ENCODE assay signal across 8 cellular contexts in the genomic region with DNA sequence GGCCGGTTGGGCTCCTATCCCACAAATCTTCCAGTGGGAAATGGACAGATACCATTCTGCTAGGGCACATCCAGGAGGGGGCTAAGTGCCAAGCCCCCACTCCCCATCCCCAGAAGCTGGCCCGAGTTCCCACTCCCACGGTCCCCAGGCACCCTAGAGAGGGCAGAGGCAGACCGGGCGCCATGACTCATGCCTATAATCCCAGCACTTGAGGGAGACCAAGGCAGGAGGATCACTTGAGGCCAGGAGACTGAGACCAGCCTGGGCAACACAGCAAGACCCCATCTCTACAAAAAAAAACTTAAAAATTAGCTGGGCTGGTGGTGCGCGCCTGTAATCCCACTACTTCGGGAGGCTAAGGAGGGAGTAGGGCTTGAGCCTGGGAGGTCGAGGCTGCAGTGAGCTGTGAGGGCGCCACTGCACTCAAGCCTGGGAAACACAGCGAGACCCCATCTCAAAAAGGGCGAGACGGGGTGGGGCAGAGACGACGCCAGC. TPM values are rescaled to one million over a fixed set of nuclear protein-coding genes. Genes with fewer than 3 reads are reported as not detected.
DNase-seq lines count a peak whose midpoint lies in the region; ATAC-seq, FAIRE-seq and TF ChIP-seq lines count a peak whose summit lies in the region.

No MANE protein-coding gene starts in this region.

- peaks cover 55% of the 10 kb centered on the region for H3K79me2 ChIP-seq in SK-N-SH (ENCODE audit: insufficient read depth)

- H3K27me3 Mint-ChIP-seq in activated naive CD8-positive, alpha-beta T cell treated with anti-CD3 and anti-CD28 coated beads, Interleukin-2, amount 50 U/mL, for 24 hours, result no peaks in the 10 kb centered on the region

- peak overlapping the region; percentile 32; the same call in 1 of the 2 replicates for H2AFZ ChIP-seq in SK-N-SH (ENCODE audit: low read depth)

- H3K4me3 Mint-ChIP-seq in activated naive CD8-positive, alpha-beta T cell treated with anti-CD3 and anti-CD28 coated beads, Interleukin-2, amount 50 U/mL, for 24 hours, result peak overlapping the region; percentile 79

- no peak for TF ChIP-seq CTCF in SK-N-SH (IDR thresholded peaks at IDR 0.05)
- no peak for TF ChIP-seq CTCF in kidney (IDR thresholded peaks at IDR 0.05; ENCODE audit: borderline replicate concordance, extremely low read depth, insufficient read depth)
- no peak for TF ChIP-seq CTCF in testis (IDR thresholded peaks at IDR 0.05)

- H3K36me3 Mint-ChIP-seq in activated naive CD8-positive, alpha-beta T cell treated with anti-CD3 and anti-CD28 coated beads, Interleukin-2, amount 50 U/mL, for 24 hours (ENCODE audit: low read depth), result peaks cover 15% of the 10 kb centered on the region

- CTCF ChIA-PET in SK-N-SH (lab: Yijun Ruan, JAX), result interaction anchor here (1.1 to 1.3 kb wide), 5 partner anchors 10 to 275 kb away, joined by 3 to 7 read pairs (median 3); no protein-coding TSS in a partner anchor

- H3K36me3 ChIP-seq in SK-N-SH (replicated peaks in 1 of 2; ENCODE audit: control insufficient read depth in 1 of 2, insufficient read depth in 2 of 2, low read length in 1 of 2) (peaks cover 0 to 10% of the 10 kb centered on the region in 2 experiments), kidney (ENCODE audit: control insufficient read depth in 1 of 2, insufficient read depth in 2 of 2, low read length in 2 of 2) (peaks cover 0 to 3% of the 10 kb centered on the region in 2 donors), testis (ENCODE audit: low read depth, missing control alignments) (no peaks in the 10 kb centered on the region)

- H3K4me1 ChIP-seq in SK-N-SH (ENCODE audit: control insufficient read depth in 1 of 2, insufficient read depth in 2 of 2, low read depth in 1 of 2, low read length in 1 of 2), result peaks cover 5 to 8% of the 10 kb centered on the region in 2 experiments; a peak in 2 of 4 replicates
- peaks cover 0 to 4% of the 10 kb centered on the region in 2 donors for H3K4me1 ChIP-seq in kidney (ENCODE audit: control insufficient read depth in 1 of 2, insufficient read depth in 1 of 2, low read depth in 1 of 2, low read length in 2 of 2)
- H3K4me1 ChIP-seq in testis, result peaks cover 21% of the 10 kb centered on the region

- DNase-seq in SK-N-SH, result no peak
- DNase-seq in activated naive CD8-positive, alpha-beta T cell treated with anti-CD3 and anti-CD28 coated beads, Interleukin-2, amount 50 U/mL, for 24 hours, result no peak
- no peak for DNase-seq in kidney
- DNase-seq in testis, result no peak
- no peak for DNase-seq in stimulated activated CD4-positive, alpha-beta T cell treated with anti-CD3 and anti-CD28 coated beads, Interleukin-1b, Interleukin-23, amount 100 ng/mL, for 48 hours
- no peak for DNase-seq in central memory CD4-positive, alpha-beta T cell

- TF ChIP-seq POLR2A in testis (IDR thresholded peaks at IDR 0.05), result no peak

- no peak for TF ChIP-seq EP300 in SK-N-SH (IDR thresholded peaks at IDR 0.05; ENCODE audit: borderline replicate concordance in 1 of 2, low read depth in 1 of 2, low read length in 1 of 2)

- FAIRE-seq in kidney (lab: Jason Lieb, UNC), result no peak

- H3K27ac ChIP-seq in SK-N-SH (ENCODE audit: low read depth in 2 of 2, low read length in 1 of 2) (no peak overlapping the region), kidney (ENCODE audit: low read depth in 2 of 2, low read length in 2 of 2) (no peak overlapping the region), testis (peak overlapping the region; percentile 33 to 63)

- TF ChIP-seq RAD21 in SK-N-SH (IDR thresholded peaks at IDR 0.05; ENCODE audit: low read length), result no peak

- H3K27ac Mint-ChIP-seq in activated naive CD8-positive, alpha-beta T cell treated with anti-CD3 and anti-CD28 coated beads, Interleukin-2, amount 50 U/mL, for 24 hours, result peak overlapping the region; percentile 11

- WGBS in SK-N-SH (ENCODE audit: low lambda C conversion rate), result 44% methylated on average over 14 of the region's 15 CpGs
- 44 to 59% methylated on average over 11 to 13 of the region's 15 CpGs for WGBS in testis, 2 donors

- H3F3A ChIP-seq in SK-N-SH (replicated peaks; ENCODE audit: insufficient read depth), result no peaks in the 10 kb centered on the region

- POLR2A ChIA-PET in SK-N-SH (lab: Yijun Ruan, JAX), result interaction anchor here (0.6 kb wide), 1 partner anchor 108 kb away, joined by 3 read pairs; no protein-coding TSS in a partner anchor

- intact Hi-C loops in kidney (cut with DNase I), result no loop called here
- intact Hi-C loops in testis (cut with DNase I; ENCODE audit: low total_unique reads), result no loop called here

- peak overlapping the region; percentile 67 for H3K9ac ChIP-seq in SK-N-SH
- H3K9ac ChIP-seq in kidney (ENCODE audit: low read length in 2 of 2), result peak overlapping the region in 1 of 2 donors; percentile 34

- H3K4me3 ChIP-seq in SK-N-SH (ENCODE audit: low read depth in 2 of 2, low read length in 1 of 2) (peak overlapping the region; percentile 58 to 70), kidney (ENCODE audit: low read length in 2 of 2) (peak overlapping the region; percentile 35 to 59), testis (peak overlapping the region; percentile 66 to 75)

- no peaks in the 10 kb centered on the region for H3K9me3 Mint-ChIP-seq in activated naive CD8-positive, alpha-beta T cell treated with anti-CD3 and anti-CD28 coated beads, Interleukin-2, amount 50 U/mL, for 24 hours

- H3K4me2 ChIP-seq in SK-N-SH, result peak overlapping the region; percentile 93

- peaks cover 35% of the 10 kb centered on the region for H4K20me1 ChIP-seq in SK-N-SH (ENCODE audit: insufficient read depth)

- peaks cover 50% of the 10 kb centered on the region for H3K4me1 Mint-ChIP-seq in activated naive CD8-positive, alpha-beta T cell treated with anti-CD3 and anti-CD28 coated beads, Interleukin-2, amount 50 U/mL, for 24 hours

- no peaks in the 10 kb centered on the region for H3K9me3 ChIP-seq in SK-N-SH
- H3K9me3 ChIP-seq in kidney (ENCODE audit: control insufficient read depth in 1 of 2, low read length in 2 of 2), result no peaks in the 10 kb centered on the region
- H3K9me3 ChIP-seq in testis, result no peaks in the 10 kb centered on the region

- H3K27me3 ChIP-seq in SK-N-SH (ENCODE audit: insufficient read depth) (no peaks in the 10 kb centered on the region), testis (no peaks in the 10 kb centered on the region)

- no peaks in the 10 kb centered on the region for H3K9me2 ChIP-seq in SK-N-SH

- ATAC-seq in SK-N-SH treated with all-trans-retinoic acid at 6 μM for 48 hours (no peak), HG02885 (IDR thresholded peaks at IDR 0.05; ENCODE audit: poor library complexity, unreplicated experiment) (no peak)
- ATAC-seq in activated naive CD8-positive, alpha-beta T cell treated with anti-CD3 and anti-CD28 coated beads, Interleukin-2, amount 50 U/mL, for 24 hours, result no peak

TF ChIP-seq in SK-N-SH, 30 proteins besides CTCF, POLR2A, EP300 and RAD21 (continues in another document):
- TF ChIP-seq MEF2A (IDR thresholded peaks at IDR 0.05; ENCODE audit: borderline replicate concordance, low read depth) (no peak), TCF12 (IDR thresholded peaks at IDR 0.05) (no peak), TAF1 (IDR thresholded peaks at IDR 0.05; ENCODE audit: borderline replicate concordance, low read depth, low read length) (no peak), NRF1 (IDR thresholded peaks at IDR 0.05; ENCODE audit: low read depth, low read length) (no peak), GABPA (IDR thresholded peaks at IDR 0.05; ENCODE audit: low read depth) (no peak), FOXJ3 (CRISPR knock-in tag; IDR thresholded peaks at IDR 0.05) (no peak)

TF ChIP-seq in SK-N-SH treated with all-trans-retinoic acid at 6 μM for 48 hours, 23 proteins besides CTCF, POLR2A, EP300 and RAD21 (continues in another document):
- TF ChIP-seq GLIS3 (CRISPR knock-in tag; IDR thresholded peaks at IDR 0.05) (no peak), ESRRG (CRISPR knock-in tag; IDR thresholded peaks at IDR 0.05) (no peak), ISL1 (CRISPR knock-in tag; IDR thresholded peaks at IDR 0.05) (no peak), PPARA (CRISPR knock-in tag; IDR thresholded peaks at IDR 0.05; ENCODE audit: borderline replicate concordance) (no peak), TCF4 (CRISPR knock-in tag; IDR thresholded peaks at IDR 0.05; ENCODE audit: borderline replicate concordance) (no peak), BACH2 (CRISPR knock-in tag; IDR thresholded peaks at IDR 0.05; ENCODE audit: borderline replicate concordance) (no peak), SNAI2 (CRISPR knock-in tag; IDR thresholded peaks at IDR 0.05) (no peak), ZNF70 (CRISPR knock-in tag; IDR thresholded peaks at IDR 0.05) (no peak), ZNF8 (CRISPR knock-in tag; IDR thresholded peaks at IDR 0.05) (no peak), ZFP3 (CRISPR knock-in tag; IDR thresholded peaks at IDR 0.05) (no peak)
- TF ChIP-seq, protein P1, sequence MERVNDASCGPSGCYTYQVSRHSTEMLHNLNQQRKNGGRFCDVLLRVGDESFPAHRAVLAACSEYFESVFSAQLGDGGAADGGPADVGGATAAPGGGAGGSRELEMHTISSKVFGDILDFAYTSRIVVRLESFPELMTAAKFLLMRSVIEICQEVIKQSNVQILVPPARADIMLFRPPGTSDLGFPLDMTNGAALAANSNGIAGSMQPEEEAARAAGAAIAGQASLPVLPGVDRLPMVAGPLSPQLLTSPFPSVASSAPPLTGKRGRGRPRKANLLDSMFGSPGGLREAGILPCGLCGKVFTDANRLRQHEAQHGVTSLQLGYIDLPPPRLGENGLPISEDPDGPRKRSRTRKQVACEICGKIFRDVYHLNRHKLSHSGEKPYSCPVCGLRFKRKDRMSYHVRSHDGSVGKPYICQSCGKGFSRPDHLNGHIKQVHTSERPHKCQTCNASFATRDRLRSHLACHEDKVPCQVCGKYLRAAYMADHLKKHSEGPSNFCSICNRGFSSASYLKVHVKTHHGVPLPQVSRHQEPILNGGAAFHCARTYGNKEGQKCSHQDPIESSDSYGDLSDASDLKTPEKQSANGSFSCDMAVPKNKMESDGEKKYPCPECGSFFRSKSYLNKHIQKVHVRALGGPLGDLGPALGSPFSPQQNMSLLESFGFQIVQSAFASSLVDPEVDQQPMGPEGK (CRISPR knock-in tag; IDR thresholded peaks at IDR 0.05; ENCODE audit: borderline replicate concordance), result no peak

RNA-seq across cellular contexts. Expression of a gene that starts 0.9 kb away (rescaled TPM):
- polyA plus RNA-seq in SK-N-SH (2012; rRNA removed) (55.3 and 64.8 TPM in 2 replicates), kidney (ENCODE audit: insufficient read depth, low read depth, low replicate concordance) (16.5 TPM), testis (ENCODE audit: insufficient read depth, low read depth, low replicate concordance) (53.2 TPM)
- polyA plus RNA-seq in SK-N-SH (2012; cell fraction: cytosol; rRNA removed), result 39.3 and 56.9 TPM in 2 replicates
- polyA plus RNA-seq in SK-N-SH (2012; cell fraction: nucleus; rRNA removed), result 41.0 and 50.4 TPM in 2 replicates
- total RNA-seq in kidney (41.1 TPM), testis (10 to 100 TPM; 50.0 to 69.6 TPM)

Comparison
In these comparisons a context has a peak if more than half of its experiments do, and no peak if none do; other contexts are left out.
1. H3K27ac ChIP-seq: peak in testis (2 of 2); none in SK-N-SH (0 of 2) and kidney (0 of 2).
2. Peak in every context shown above with its lines, with median percentiles within 50 percentile points of each other: H3K4me3 ChIP-seq.